Comparison of ENCODE assay signal across 16 cellular contexts in genomic region chr19:35439921-35440320, GRCh38. TPM values are rescaled to one million over a fixed set of nuclear protein-coding genes. Genes with fewer than 3 reads are reported as not detected.
A peak's percentile ranks its signal among the peaks of the same experiment; 100 is the strongest.
DNase-seq lines count a peak whose midpoint lies in the region; ATAC-seq and TF ChIP-seq lines count a peak whose summit lies in the region.
"Had no signal": no experiment of that assay in that cellular context is flagged by ENCODE, and none has a peak within 500 bp of the region (broad histone marks: within the 10 kb centered on the region; RNA-seq: fewer than 3 reads in every experiment).

No MANE protein-coding gene starts in this region.

- H3K4me2 ChIP-seq in Karpas-422 (ENCODE audit: low read depth, low read length, poor library complexity, severe bottlenecking) = peak overlapping the region; percentile 58

- no peak overlapping the region; the same call in 1 of the 2 replicates for H2AFZ ChIP-seq in Karpas-422 (ENCODE audit: low read length)

- no peak overlapping the region for H3K27ac ChIP-seq in Karpas-422 (ENCODE audit: low read length)
- H3K27ac ChIP-seq: C4-2B had no signal

- DNase-seq in Karpas-422 (peak; percentile 65), activated B cell treated with CpG ODN at 0.5 μM for 24 hours (no peak), posterior vena cava (ENCODE audit: low spot score) (peak; percentile 15), LoVo (ENCODE audit: low spot score) (no peak)
- DNase-seq in activated naive CD8-positive, alpha-beta T cell treated with anti-CD3 and anti-CD28 coated beads, Interleukin-2, amount 50 U/mL, for 24 hours = no peak
- DNase-seq: Caco-2; CD4-positive, CD25-positive, alpha-beta regulatory T cell; CD8-positive, alpha-beta T cell; DMS153; DND-41; GOT3 had no signal

- no peak for TF ChIP-seq CTCF in activated B cell treated with CpG ODN at 0.5 μM for 24 hours (IDR thresholded peaks at IDR 0.05)

- no peaks in the 10 kb centered on the region for H3K79me2 ChIP-seq in Karpas-422 (ENCODE audit: low read length)

- no peaks in the 10 kb centered on the region for H3K36me3 Mint-ChIP-seq in activated B cell treated with CpG ODN at 0.5 μM for 24 hours (ENCODE audit: low read depth)
- no peaks in the 10 kb centered on the region for H3K36me3 Mint-ChIP-seq in activated naive CD8-positive, alpha-beta T cell treated with anti-CD3 and anti-CD28 coated beads, Interleukin-2, amount 50 U/mL, for 24 hours (ENCODE audit: low read depth)
- H3K36me3 Mint-ChIP-seq: CD4-positive, CD25-positive, alpha-beta regulatory T cell; CD8-positive, alpha-beta T cell had no signal

- peak overlapping the region; percentile 8 for H3K27ac Mint-ChIP-seq in activated B cell treated with CpG ODN at 0.5 μM for 24 hours
- H3K27ac Mint-ChIP-seq in activated naive CD8-positive, alpha-beta T cell treated with anti-CD3 and anti-CD28 coated beads, Interleukin-2, amount 50 U/mL, for 24 hours = no peak overlapping the region
- H3K27ac Mint-ChIP-seq: CD4-positive, CD25-positive, alpha-beta regulatory T cell; CD8-positive, alpha-beta T cell had no signal

- no peaks in the 10 kb centered on the region; the same call in 1 of the 2 replicates for H3K27me3 ChIP-seq in Karpas-422 (ENCODE audit: low read length)

- H3K9me3 Mint-ChIP-seq in activated B cell treated with CpG ODN at 0.5 μM for 24 hours = no peaks in the 10 kb centered on the region
- H3K9me3 Mint-ChIP-seq in activated naive CD8-positive, alpha-beta T cell treated with anti-CD3 and anti-CD28 coated beads, Interleukin-2, amount 50 U/mL, for 24 hours = no peaks in the 10 kb centered on the region
- H3K9me3 Mint-ChIP-seq: CD8-positive, alpha-beta T cell had no signal

- no peaks in the 10 kb centered on the region for H3K27me3 Mint-ChIP-seq in activated B cell treated with CpG ODN at 0.5 μM for 24 hours
- H3K27me3 Mint-ChIP-seq in activated naive CD8-positive, alpha-beta T cell treated with anti-CD3 and anti-CD28 coated beads, Interleukin-2, amount 50 U/mL, for 24 hours = peaks cover 11% of the 10 kb centered on the region

- POLR2A ChIA-PET in activated B cell treated with CpG ODN at 0.5 μM for 24 hours (lab: Charles Lee) = no interaction called here

- H3K4me3 ChIP-seq in Karpas-422 (ENCODE audit: low read length) = no peak overlapping the region
- H3K4me3 ChIP-seq: HAP-1 had no signal

- H3K4me1 Mint-ChIP-seq in activated B cell treated with CpG ODN at 0.5 μM for 24 hours = peaks cover 42% of the 10 kb centered on the region
- H3K4me1 Mint-ChIP-seq in activated naive CD8-positive, alpha-beta T cell treated with anti-CD3 and anti-CD28 coated beads, Interleukin-2, amount 50 U/mL, for 24 hours = peaks cover 27% of the 10 kb centered on the region

- no peaks in the 10 kb centered on the region for H3K9me3 ChIP-seq in Karpas-422 (ENCODE audit: low read length)
- H3K9me3 ChIP-seq: Caco-2, HAP-1 had no signal

- no peaks in the 10 kb centered on the region for H3K9me2 ChIP-seq in Karpas-422 (replicated peaks; ENCODE audit: insufficient read depth, low read length)

- ATAC-seq in activated B cell treated with CpG ODN at 0.5 μM for 24 hours (ENCODE audit: low read depth) (no peak), HG03045 (IDR thresholded peaks at IDR 0.05; ENCODE audit: unreplicated experiment) (no peak)
- no peak for ATAC-seq in activated naive CD8-positive, alpha-beta T cell treated with anti-CD3 and anti-CD28 coated beads, Interleukin-2, amount 50 U/mL, for 24 hours
- ATAC-seq: CD8-positive, alpha-beta T cell had no signal

- peaks cover 50% of the 10 kb centered on the region for H3K4me1 ChIP-seq in Karpas-422 (ENCODE audit: low read length)
- H3K4me1 ChIP-seq: HAP-1 had no signal

- no peak overlapping the region for H3K4me3 Mint-ChIP-seq in activated B cell treated with CpG ODN at 0.5 μM for 24 hours
- no peak overlapping the region for H3K4me3 Mint-ChIP-seq in activated naive CD8-positive, alpha-beta T cell treated with anti-CD3 and anti-CD28 coated beads, Interleukin-2, amount 50 U/mL, for 24 hours
- H3K4me3 Mint-ChIP-seq: CD4-positive, CD25-positive, alpha-beta regulatory T cell; CD8-positive, alpha-beta T cell had no signal

- H3K9ac ChIP-seq in Karpas-422 (ENCODE audit: low read length) = no peak overlapping the region

- intact Hi-C loops in activated B cell treated with CpG ODN at 0.5 μM for 24 hours (cut with micrococcal nuclease) = loop anchor here (5.0 kb wide), 1 partner anchor 33 kb away; no protein-coding TSS in a partner anchor
- intact Hi-C loops in posterior vena cava (cut with DNase I) = no loop called here

- CTCF ChIA-PET in activated B cell treated with CpG ODN at 0.5 μM for 24 hours (lab: Charles Lee) = no interaction called here

- H3K36me3 ChIP-seq in Karpas-422 (ENCODE audit: insufficient read depth, low read length) = no peaks in the 10 kb centered on the region
- H3K36me3 ChIP-seq: HAP-1 had no signal

- H4K20me1 ChIP-seq in Karpas-422 (ENCODE audit: insufficient read depth, low read depth, low read length) = no peaks in the 10 kb centered on the region

RNA-seq across cellular contexts. Expression of gene FFAR2, which starts 8.1 kb away (rescaled TPM):
- not detected in 2 replicates for total RNA-seq in Karpas-422 (2014; rRNA removed; shearing (Covaris generic); ENCODE audit: low replicate concordance)
- total RNA-seq in activated B cell treated with CpG ODN at 0.5 μM for 24 hours = not detected in 2 replicates
- total RNA-seq in posterior vena cava = 1 to 10 TPM in 1 of 2 donors, under 1 TPM in 1; 0.95 to 1.8 TPM
- total RNA-seq: A172; A673; Caco-2; CD4-positive, CD25-positive, alpha-beta regulatory T cell had no signal

RNA-seq across cellular contexts. Expression of gene KRTDAP, which starts 50.3 kb away (rescaled TPM):
- not detected in 2 replicates for total RNA-seq in Karpas-422 (2014; rRNA removed; shearing (Covaris generic); ENCODE audit: low replicate concordance)
- total RNA-seq in activated B cell treated with CpG ODN at 0.5 μM for 24 hours (not detected in 2 replicates), posterior vena cava (not detected)
- total RNA-seq: A172; A673; Caco-2; CD4-positive, CD25-positive, alpha-beta regulatory T cell; CD8-positive, alpha-beta T cell had no signal

Comparison
In these comparisons a context has a peak if more than half of its experiments do, and no peak if none do; other contexts are left out.
1. DNase-seq: peak in Karpas-422 (single experiment) and posterior vena cava (single experiment); none in activated B cell treated with CpG ODN at 0.5 μM for 24 hours (single experiment), activated naive CD8-positive, alpha-beta T cell treated with anti-CD3 and anti-CD28 coated beads, Interleukin-2, amount 50 U/mL, for 24 hours (single experiment) and LoVo (single experiment).